8 cellular contexts compared by ENCODE assay signal in genomic region chr7:66100408-66101050, GRCh38. TPM values are rescaled to one million over a fixed set of nuclear protein-coding genes. Genes with fewer than 3 reads are reported as not detected.
DNase-seq lines count a peak whose midpoint lies in the region; ATAC-seq, FAIRE-seq and TF ChIP-seq lines count a peak whose summit lies in the region.

No MANE protein-coding gene starts in this region.

- no peak for ATAC-seq in activated CD4-positive, alpha-beta T cell treated with anti-CD3 and anti-CD28 coated beads for 36 hours

- H3K4me3 Mint-ChIP-seq in activated CD4-positive, alpha-beta T cell treated with anti-CD3 and anti-CD28 coated beads for 36 hours = peak overlapping the region; percentile 73

- 38 to 61% (median 48%) methylated on average over 12 of the region's 12 CpGs for WGBS in small intestine, 3 donors

- H3K4me1 Mint-ChIP-seq in activated CD4-positive, alpha-beta T cell treated with anti-CD3 and anti-CD28 coated beads for 36 hours = peaks cover 11% of the 10 kb centered on the region

- no peak for FAIRE-seq in small intestine (lab: Jason Lieb, UNC)

- peaks cover 0 to 10% (median 3%) of the 10 kb centered on the region in 4 donors for H3K4me1 ChIP-seq in Peyer's patch
- no peaks in the 10 kb centered on the region for H3K4me1 ChIP-seq in small intestine (ENCODE audit: control insufficient read depth in 2 of 2, insufficient read depth in 1 of 2, low read depth in 1 of 2, low read length in 1 of 2)

- H3K27ac ChIP-seq in Peyer's patch = peak overlapping the region; percentile 70 to 90 (median 82)
- peak overlapping the region; percentile 85 to 86 for H3K27ac ChIP-seq in small intestine (ENCODE audit: low read depth in 1 of 2, low read length in 1 of 2)

- H3K9me3 Mint-ChIP-seq in activated CD4-positive, alpha-beta T cell treated with anti-CD3 and anti-CD28 coated beads for 36 hours (ENCODE audit: low read depth) = no peaks in the 10 kb centered on the region

- POLR2A ChIA-PET in activated CD4-positive, alpha-beta T cell treated with anti-CD3 and anti-CD28 coated beads for 36 hours (lab: Charles Lee) = no interaction called here

- H3K36me3 ChIP-seq in Peyer's patch (no peaks in the 10 kb centered on the region), small intestine (ENCODE audit: control insufficient read depth in 2 of 2, insufficient read depth in 2 of 2, low read length in 2 of 2) (no peaks in the 10 kb centered on the region)

- no peaks in the 10 kb centered on the region for H3K36me3 Mint-ChIP-seq in activated CD4-positive, alpha-beta T cell treated with anti-CD3 and anti-CD28 coated beads for 36 hours (ENCODE audit: low read depth)

- intact Hi-C loops in activated CD4-positive, alpha-beta T cell treated with anti-CD3 and anti-CD28 coated beads for 36 hours (cut with DNase I, micrococcal nuclease) = loop anchor here in 1 of 2 experiments (1.0 kb wide), 2 partner anchors 14 to 25 kb away; partner anchors contain the start of genes ASL and CRCP

- H3K27me3 ChIP-seq in Peyer's patch = no peaks in the 10 kb centered on the region
- no peaks in the 10 kb centered on the region for H3K27me3 ChIP-seq in small intestine (ENCODE audit: control insufficient read depth in 2 of 2, insufficient read depth in 2 of 2, low read length in 2 of 2)

- no peaks in the 10 kb centered on the region for H3K27me3 Mint-ChIP-seq in activated CD4-positive, alpha-beta T cell treated with anti-CD3 and anti-CD28 coated beads for 36 hours

- CTCF ChIA-PET in activated CD4-positive, alpha-beta T cell treated with anti-CD3 and anti-CD28 coated beads for 36 hours (lab: Charles Lee) = interaction anchor here (0.6 to 2.1 kb wide), 2 partner anchors 14 to 70 kb away, joined by 3 to 5 read pairs; partner anchors contain the start of gene CRCP

- peak overlapping the region; percentile 93 for H3K27ac Mint-ChIP-seq in activated CD4-positive, alpha-beta T cell treated with anti-CD3 and anti-CD28 coated beads for 36 hours

- DNase-seq in activated CD4-positive, alpha-beta T cell treated with anti-CD3 and anti-CD28 coated beads for 36 hours = no peak
- DNase-seq in activated CD4-positive, alpha-beta T cell treated with anti-CD3 and anti-CD28 coated beads, Interleukin-2, amount 50 U/mL, for 4 hours = no peak
- DNase-seq in Peyer's patch (no peak), fibroblast of pulmonary artery (ENCODE audit: low read depth) (no peak), small intestine (peak; percentile 10), NCI-H510A treated with DMSO at 0.1 percent for 48 hours (lab: John Stamatoyannopoulos, UW) (no peak), NCI-H1092 (lab: John Stamatoyannopoulos, UW) (no peak), nucleus accumbens (lab: John Stamatoyannopoulos, UW) (no peak)

- no peaks in the 10 kb centered on the region for H3K9me3 ChIP-seq in Peyer's patch
- H3K9me3 ChIP-seq in small intestine (ENCODE audit: control insufficient read depth, low read depth) = no peaks in the 10 kb centered on the region

- no peak for TF ChIP-seq POLR2A in Peyer's patch (IDR thresholded peaks at IDR 0.05)

- peak overlapping the region; percentile 21 to 47 (median 38) for H3K4me3 ChIP-seq in Peyer's patch
- H3K4me3 ChIP-seq in fibroblast of pulmonary artery (replicated peaks; ENCODE audit: low read depth, low read length) = peak overlapping the region; percentile 55
- H3K4me3 ChIP-seq in small intestine (ENCODE audit: low read depth in 1 of 2, low read length in 2 of 2) = peak overlapping the region in 1 of 2 donors; percentile 51

- no peak for TF ChIP-seq CTCF in Peyer's patch (IDR thresholded peaks at IDR 0.05)
- TF ChIP-seq CTCF in fibroblast of pulmonary artery (IDR thresholded peaks at IDR 0.05; ENCODE audit: low read length, missing control alignments) = no peak

RNA-seq across cellular contexts. Expression of gene CRCP, which starts 14.1 kb away (rescaled TPM):
- 10 to 100 TPM; 24.5 to 27.2 TPM for total RNA-seq in activated CD4-positive, alpha-beta T cell treated with anti-CD3 and anti-CD28 coated beads for 36 hours
- 10 to 100 TPM; 24.7 to 67.7 (median 42.2) TPM for total RNA-seq in Peyer's patch
- polyA plus RNA-seq in small intestine = 10 to 100 TPM; 14.5 to 23.0 (median 21.3) TPM

RNA-seq across cellular contexts. Expression of gene ASL, which starts 24.9 kb away (rescaled TPM):
- total RNA-seq in activated CD4-positive, alpha-beta T cell treated with anti-CD3 and anti-CD28 coated beads for 36 hours = 10 to 100 TPM; 12.7 to 18.5 TPM
- 100 to 1,000 TPM in 3 of 4 donors, 10 to 100 TPM in 1; 48.7 to 178 (median 137) TPM for total RNA-seq in Peyer's patch
- polyA plus RNA-seq in small intestine = 100 to 1,000 TPM; 115 to 153 (median 144) TPM
